ENCODE assay signal across 1 cellular context in genomic region chr3:162353414-162353813, GRCh38.
TF ChIP-seq lines count a peak whose summit lies in the region.

No MANE protein-coding gene starts in this region.

TF ChIP-seq in HCT116, 20 proteins besides CTCF, POLR2A, EP300 and RAD21 (continued from another document):
- TF ChIP-seq, protein P1, sequence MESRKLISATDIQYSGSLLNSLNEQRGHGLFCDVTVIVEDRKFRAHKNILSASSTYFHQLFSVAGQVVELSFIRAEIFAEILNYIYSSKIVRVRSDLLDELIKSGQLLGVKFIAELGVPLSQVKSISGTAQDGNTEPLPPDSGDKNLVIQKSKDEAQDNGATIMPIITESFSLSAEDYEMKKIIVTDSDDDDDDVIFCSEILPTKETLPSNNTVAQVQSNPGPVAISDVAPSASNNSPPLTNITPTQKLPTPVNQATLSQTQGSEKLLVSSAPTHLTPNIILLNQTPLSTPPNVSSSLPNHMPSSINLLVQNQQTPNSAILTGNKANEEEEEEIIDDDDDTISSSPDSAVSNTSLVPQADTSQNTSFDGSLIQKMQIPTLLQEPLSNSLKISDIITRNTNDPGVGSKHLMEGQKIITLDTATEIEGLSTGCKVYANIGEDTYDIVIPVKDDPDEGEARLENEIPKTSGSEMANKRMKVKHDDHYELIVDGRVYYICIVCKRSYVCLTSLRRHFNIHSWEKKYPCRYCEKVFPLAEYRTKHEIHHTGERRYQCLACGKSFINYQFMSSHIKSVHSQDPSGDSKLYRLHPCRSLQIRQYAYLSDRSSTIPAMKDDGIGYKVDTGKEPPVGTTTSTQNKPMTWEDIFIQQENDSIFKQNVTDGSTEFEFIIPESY (IDR thresholded peaks at IDR 0.05; ENCODE audit: extremely low read depth, insufficient replicate concordance, low read length): no peak
- TF ChIP-seq FOSL1 (IDR thresholded peaks at IDR 0.05; ENCODE audit: low read depth) (no peak), YY1 (IDR thresholded peaks at IDR 0.05; ENCODE audit: extremely low read depth, insufficient replicate concordance, low read depth, low read length) (no peak), CEBPB (IDR thresholded peaks at IDR 0.05; ENCODE audit: low read depth) (no peak), SIN3A (IDR thresholded peaks at IDR 0.05; ENCODE audit: low read depth) (no peak), SP1 (IDR thresholded peaks at IDR 0.05; ENCODE audit: low read depth) (no peak), JUND (IDR thresholded peaks at IDR 0.05) (no peak), EZH2 (IDR thresholded peaks at IDR 0.05) (no peak), TCF7L2 (IDR thresholded peaks at IDR 0.05; ENCODE audit: borderline replicate concordance, extremely low read depth, insufficient read depth, insufficient read length) (no peak), CBX3 (IDR thresholded peaks at IDR 0.05; ENCODE audit: low read depth) (no peak), ZFX (IDR thresholded peaks at IDR 0.05) (no peak)
